20 cellular contexts compared by ENCODE assay signal in genomic region chr13:49657241-49657641, GRCh38. TPM values are rescaled to one million over a fixed set of nuclear protein-coding genes. Genes with fewer than 3 reads are reported as not detected.
DNase-seq lines count a peak whose midpoint lies in the region; ATAC-seq and TF ChIP-seq lines count a peak whose summit lies in the region.
"Had no signal": no experiment of that assay in that cellular context is flagged by ENCODE, and none has a peak within 500 bp of the region (broad histone marks: within the 10 kb centered on the region; RNA-seq: fewer than 3 reads in every experiment).

No MANE protein-coding gene starts in this region.

- no peaks in the 10 kb centered on the region for H3K27me3 ChIP-seq in prostate gland (replicated peaks; ENCODE audit: insufficient read depth)
- H3K27me3 ChIP-seq: BLaER1 treated with 17β-estradiol and CSF1 and Interleukin-3, amounts not matched to agents 10 nM and 100 nM had no signal

- DNase-seq in D341Med (ENCODE audit: low spot score) (peak; percentile 87), NCI-H82 (lab: John Stamatoyannopoulos, UW) (peak; percentile 94), prostate gland (ENCODE audit: low spot score) (peak; percentile 7), HEK293T (ENCODE audit: extremely low spot score) (no peak)
- DNase-seq: CD8-positive, alpha-beta memory T cell; DMS 273 treated with DMSO at 0.1 percent for 48 hours; KBM-7; NCI-H1417 treated with DMSO at 0.1 percent for 48 hours; NCI-H1930; NCI-H526 treated with DMSO at 0.1 percent for 48 hours; NK-92 treated with Interleukin-12 subunit alpha and Interleukin-12 subunit beta, amount 100 ng/mL, for 24 hours had no signal

- WGBS in prostate gland, result 58% methylated on average over 9 of the region's 9 CpGs

- TF ChIP-seq CTCF in prostate gland (IDR thresholded peaks at IDR 0.05), result no peak

- no peaks in the 10 kb centered on the region for H3K36me3 ChIP-seq in prostate gland

- POLR2A ChIA-PET in HEK293T (lab: Yijun Ruan, JAX), result no interaction called here

- H3K9me3 ChIP-seq in prostate gland, result no peaks in the 10 kb centered on the region
- H3K9me3 ChIP-seq: BLaER1 treated with 17β-estradiol and CSF1 and Interleukin-3, amounts not matched to agents 10 nM and 100 nM; HAP-1 had no signal

- ATAC-seq in esophagus mucosa (peak; percentile 87), GM21423 (IDR thresholded peaks at IDR 0.05; ENCODE audit: unreplicated experiment) (no peak), HG02588 (IDR thresholded peaks at IDR 0.05; ENCODE audit: unreplicated experiment) (no peak), HG03095 (IDR thresholded peaks at IDR 0.05; ENCODE audit: unreplicated experiment) (no peak)

- no peak overlapping the region for H3K27ac ChIP-seq in prostate gland
- H3K27ac ChIP-seq: BLaER1 treated with 17β-estradiol and CSF1 and Interleukin-3, amounts not matched to agents 10 nM and 100 nM had no signal

- intact Hi-C loops in prostate gland (cut with DNase I), result no loop called here

- CTCF ChIA-PET in HEK293T (lab: Yijun Ruan, JAX), result no interaction called here

- TF ChIP-seq POLR2A in prostate gland (IDR thresholded peaks at IDR 0.05), result no peak

- H3K4me1 ChIP-seq in prostate gland (replicated peaks), result no peaks in the 10 kb centered on the region
- H3K4me1 ChIP-seq: HAP-1 had no signal

- no peak overlapping the region for H3K4me3 ChIP-seq in prostate gland
- H3K4me3 ChIP-seq: BLaER1 treated with 17β-estradiol and CSF1 and Interleukin-3, amounts not matched to agents 10 nM and 100 nM; HAP-1 had no signal

TF ChIP-seq in HEK293T, 16 proteins besides CTCF, POLR2A, EP300 and RAD21:
- TF ChIP-seq SUZ12 (IDR thresholded peaks at IDR 0.05) (no peak), PKNOX1 (IDR thresholded peaks at IDR 0.05) (no peak), NFRKB (IDR thresholded peaks at IDR 0.05) (no peak), BHLHE40 (IDR thresholded peaks at IDR 0.05; ENCODE audit: borderline replicate concordance) (no peak), LEF1 (IDR thresholded peaks at IDR 0.05; ENCODE audit: borderline replicate concordance) (no peak), FOXM1 (IDR thresholded peaks at IDR 0.05; ENCODE audit: borderline replicate concordance) (no peak), FOXK2 (IDR thresholded peaks at IDR 0.05) (no peak), L3MBTL2 (conservative IDR thresholded peaks at IDR 0.05) (no peak), ZNF384 (IDR thresholded peaks at IDR 0.05) (no peak), ARNT (IDR thresholded peaks at IDR 0.05) (no peak), ELF4 (IDR thresholded peaks at IDR 0.05) (no peak), SP1 (IDR thresholded peaks at IDR 0.05) (no peak), TARDBP (IDR thresholded peaks at IDR 0.05) (no peak), CTBP1 (IDR thresholded peaks at IDR 0.05; ENCODE audit: borderline replicate concordance) (no peak), HDGF (IDR thresholded peaks at IDR 0.05; ENCODE audit: borderline replicate concordance) (no peak), FOXA1 (IDR thresholded peaks at IDR 0.05) (no peak)

RNA-seq across cellular contexts. Expression of gene ARL11, which starts 28.9 kb away (rescaled TPM):
- 1.2 TPM for total RNA-seq in esophagus mucosa
- total RNA-seq in prostate gland, result under 1 TPM; 0.05 to 0.40 TPM
- total RNA-seq: A172, Daoy, RPMI7951 had no signal

RNA-seq across cellular contexts. Expression of gene EBPL, which starts 34.0 kb away (rescaled TPM):
- total RNA-seq in esophagus mucosa, result 81.5 TPM
- total RNA-seq in prostate gland, result 100 to 1,000 TPM in 1 of 2 donors, 10 to 100 TPM in 1; 95.4 to 114 TPM
